ENCODE assay signal across 8 cellular contexts in genomic region chr3:48430359-48431101, GRCh38. TPM values are rescaled to one million over a fixed set of nuclear protein-coding genes. Genes with fewer than 3 reads are reported as not detected.
DNase-seq lines count a peak whose midpoint lies in the region; ATAC-seq and TF ChIP-seq lines count a peak whose summit lies in the region.

No MANE protein-coding gene starts in this region.

- H3K27ac ChIP-seq in heart left ventricle (peak overlapping the region in 8 of 12 donors; percentile 82 to 94 (median 90)), cingulate gyrus (ENCODE audit: low read depth, low read length) (peak overlapping the region; percentile 99), muscle layer of colon (ENCODE audit: low read depth, low read length) (peak overlapping the region; percentile 89)

- ATAC-seq in heart left ventricle (peak in 1 of 4 donors; percentile 2), Right ventricle myocardium inferior (no peak), GM21576 (IDR thresholded peaks at IDR 0.05; ENCODE audit: unreplicated experiment) (no peak), HG03521 (IDR thresholded peaks at IDR 0.05; ENCODE audit: unreplicated experiment) (no peak)

- H3K9me3 ChIP-seq in heart left ventricle (no peaks in the 10 kb centered on the region), muscle layer of colon (ENCODE audit: low read length) (no peaks in the 10 kb centered on the region)

- peaks cover 0 to 25% (median 16%) of the 10 kb centered on the region in 9 donors for H3K36me3 ChIP-seq in heart left ventricle
- peaks cover 14% of the 10 kb centered on the region for H3K36me3 ChIP-seq in muscle layer of colon (ENCODE audit: insufficient read depth, low read length)

- no peaks in the 10 kb centered on the region for H3K27me3 ChIP-seq in heart left ventricle
- no peaks in the 10 kb centered on the region for H3K27me3 ChIP-seq in muscle layer of colon (ENCODE audit: control insufficient read depth in 1 of 2, insufficient read depth in 2 of 2, low read length in 2 of 2)

- H3K4me3 ChIP-seq in heart left ventricle (peak overlapping the region in 6 of 12 donors; percentile 73 to 87 (median 79)), muscle layer of colon (ENCODE audit: low read depth in 1 of 2, low read length in 2 of 2) (peak overlapping the region; percentile 63 to 66)

- no peak for TF ChIP-seq CTCF in heart left ventricle (IDR thresholded peaks at IDR 0.05)

- WGBS in heart left ventricle, 4 donors: 36 to 61% (median 50%) methylated on average over 5 to 6 of the region's 6 CpGs

- peaks cover 4 to 56% (median 39%) of the 10 kb centered on the region in 12 donors for H3K4me1 ChIP-seq in heart left ventricle
- H3K4me1 ChIP-seq in muscle layer of colon (ENCODE audit: insufficient read depth, low read length): peaks cover 35% of the 10 kb centered on the region

- DNase-seq in heart left ventricle (peak in 3 of 5 donors; percentile 36 to 64 (median 59)), Right ventricle myocardium inferior (ENCODE audit: missing footprints) (no peak), NCI-H146 (lab: John Stamatoyannopoulos, UW) (no peak), OCI-M2 (lab: John Stamatoyannopoulos, UW; ENCODE audit: unreplicated experiment) (no peak)

- intact Hi-C loops in heart left ventricle (cut with DNase I) (no loop called here), Right ventricle myocardium inferior (cut with DNase I) (no loop called here)

- TF ChIP-seq POLR2A in heart left ventricle (IDR thresholded peaks at IDR 0.05): no peak

- H3K9ac ChIP-seq in muscle layer of colon (ENCODE audit: low read length): no peak overlapping the region

RNA-seq across cellular contexts. Expression of gene PLXNB1, which starts 0.6 kb away (rescaled TPM):
- 10 to 100 TPM; 28.0 to 71.8 (median 46.4) TPM for total RNA-seq in heart left ventricle
- polyA plus RNA-seq in heart left ventricle: 10 to 100 TPM; 31.8 to 64.6 TPM
- total RNA-seq in Right ventricle myocardium inferior: 45.4 TPM

RNA-seq across cellular contexts. Expression of gene CCDC51, which starts 9.4 kb away (rescaled TPM):
- total RNA-seq in heart left ventricle: 10 to 100 TPM in 6 of 9 donors, 1 to 10 TPM in 3; 8.2 to 14.8 (median 11.6) TPM
- 10 to 100 TPM in 1 of 2 donors, 1 to 10 TPM in 1; 9.3 to 13.5 TPM for polyA plus RNA-seq in heart left ventricle
- 13.3 TPM for total RNA-seq in Right ventricle myocardium inferior

RNA-seq across cellular contexts. Expression of gene TMA7, which starts 9.5 kb away (rescaled TPM):
- total RNA-seq in heart left ventricle (100 to 1,000 TPM; 177 to 284 (median 198) TPM), Right ventricle myocardium inferior (251 TPM)
- polyA plus RNA-seq in heart left ventricle: 100 to 1,000 TPM; 289 to 733 TPM

RNA-seq across cellular contexts. Expression of gene ATRIP, which starts 16.0 kb away (rescaled TPM):
- total RNA-seq in heart left ventricle (1 to 10 TPM; 2.1 to 5.0 (median 3.6) TPM), Right ventricle myocardium inferior (3.2 TPM)
- 1 to 10 TPM; 2.6 to 5.1 TPM for polyA plus RNA-seq in heart left ventricle

RNA-seq across cellular contexts. Expression of gene FBXW12, which starts 58.5 kb away (rescaled TPM):
- total RNA-seq in heart left ventricle (not detected), Right ventricle myocardium inferior (not detected)
- polyA plus RNA-seq in heart left ventricle: not detected

Comparison
In these comparisons a context has a peak if more than half of its experiments do, and no peak if none do; other contexts are left out.
1. DNase-seq: peak in heart left ventricle (3 of 5); none in Right ventricle myocardium inferior (single experiment), NCI-H146 (single experiment) and OCI-M2 (single experiment).
2. Peak in every context shown above with its lines, with median percentiles within 50 percentile points of each other: H3K27ac ChIP-seq.